In the genomic region with DNA sequence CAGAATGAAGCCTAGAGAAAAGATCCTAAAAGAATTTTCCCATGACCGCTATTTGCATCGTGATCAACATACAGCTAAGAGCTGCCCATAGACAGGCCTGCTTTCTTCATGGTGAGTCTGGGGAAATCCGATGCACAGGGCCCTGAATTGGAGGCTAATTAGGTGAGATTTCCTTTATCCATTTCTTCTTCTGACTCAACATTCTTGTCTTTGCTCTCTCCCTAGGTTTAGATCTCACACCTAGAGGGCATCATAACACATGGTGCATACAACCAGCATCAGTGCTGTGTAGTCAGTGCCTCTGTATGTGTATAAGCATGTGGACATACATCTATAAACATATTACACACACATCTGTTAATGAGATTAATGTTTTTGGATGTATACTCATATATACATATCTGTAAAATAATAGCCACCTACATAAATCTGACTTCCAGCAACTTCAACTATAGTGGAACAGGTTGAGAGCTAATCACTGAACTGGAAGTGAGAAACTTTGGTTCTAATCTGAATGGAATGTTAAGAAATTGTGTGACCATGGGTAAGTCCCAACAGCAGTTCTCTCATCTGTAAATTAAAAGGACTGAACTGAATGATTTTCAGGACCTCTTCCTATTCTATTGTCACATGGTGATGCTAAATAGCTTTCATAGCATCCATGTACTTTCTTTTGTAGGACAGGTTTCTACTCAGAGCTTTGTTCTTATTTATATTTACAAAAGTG, we compare ENCODE assay signal across 20 cellular contexts. TPM values are rescaled to one million over a fixed set of nuclear protein-coding genes. Genes with fewer than 3 reads are reported as not detected.
DNase-seq lines count a peak whose midpoint lies in the region; ATAC-seq and TF ChIP-seq lines count a peak whose summit lies in the region.
"Had no signal": no experiment of that assay in that cellular context is flagged by ENCODE, and none has a peak within 500 bp of the region (broad histone marks: within the 10 kb centered on the region; RNA-seq: fewer than 3 reads in every experiment).

No MANE protein-coding gene starts in this region.

- CTCF ChIA-PET in WTC11 (lab: Charles Lee), result interaction anchor here (0.9 kb wide), 1 partner anchor 626 kb away, joined by 3 read pairs; no protein-coding TSS in a partner anchor

- H3K27me3 Mint-ChIP-seq in WTC11 (ENCODE audit: low read depth) (no peaks in the 10 kb centered on the region), osteocyte (ENCODE audit: unreplicated experiment) (no peaks in the 10 kb centered on the region)
- H3K27me3 Mint-ChIP-seq: activated CD4-positive, alpha-beta memory T cell treated with anti-CD3 and anti-CD28 coated beads, Interleukin-2, amount 10 ng/mL, durations not matched to agents 7 days and 5 days; activated naive CD8-positive, alpha-beta T cell treated with anti-CD3 and anti-CD28 coated beads for 36 hours; CD4-positive, alpha-beta T cell; effector memory CD8-positive, alpha-beta T cell; naive B cell had no signal

- POLR2A ChIA-PET in WTC11 (lab: Charles Lee), result interaction anchor here (0.6 kb wide), 1 partner anchor 41 kb away, joined by 3 read pairs; no protein-coding TSS in a partner anchor

- H3K36me3 Mint-ChIP-seq in WTC11 (peaks cover 12% of the 10 kb centered on the region), osteocyte (ENCODE audit: unreplicated experiment) (peaks cover 13% of the 10 kb centered on the region)

- H3K4me3 Mint-ChIP-seq in WTC11 (no peak overlapping the region), osteocyte (ENCODE audit: unreplicated experiment) (no peak overlapping the region)
- H3K4me3 Mint-ChIP-seq: activated CD4-positive, alpha-beta memory T cell treated with anti-CD3 and anti-CD28 coated beads, Interleukin-2, amount 10 ng/mL, durations not matched to agents 7 days and 5 days; activated naive CD8-positive, alpha-beta T cell treated with anti-CD3 and anti-CD28 coated beads for 36 hours; activated T-cell treated with anti-CD3 and anti-CD28 coated beads, Interleukin-2, amount 50 U/mL, for 4 hours; CD4-positive, alpha-beta T cell; effector memory CD8-positive, alpha-beta T cell; naive B cell had no signal

- H3K4me3 ChIP-seq in GM12865 (ENCODE audit: low read depth, low read length) (no peak overlapping the region), HAP-1 (no peak overlapping the region)
- H3K4me3 ChIP-seq: K562, Peyer's patch had no signal

- no peaks in the 10 kb centered on the region; the same call in 1 of the 2 replicates for H3K36me3 ChIP-seq in HAP-1 (replicated peaks)
- H3K36me3 ChIP-seq: Peyer's patch had no signal

- no peaks in the 10 kb centered on the region for H3K4me1 ChIP-seq in HAP-1
- H3K4me1 ChIP-seq: Peyer's patch had no signal

- H3K9me3 ChIP-seq in HAP-1, result no peaks in the 10 kb centered on the region
- H3K9me3 ChIP-seq: Peyer's patch had no signal

- H3K4me1 Mint-ChIP-seq in WTC11 (peaks cover 20% of the 10 kb centered on the region), osteocyte (ENCODE audit: unreplicated experiment) (peaks cover 5% of the 10 kb centered on the region)

- TF ChIP-seq CTCF in GM12865 (IDR thresholded peaks at IDR 0.05; ENCODE audit: insufficient read depth, low read depth, low read length, missing control alignments) (no peak), WTC11 (IDR thresholded peaks at IDR 0.05) (no peak), osteocyte (IDR thresholded peaks at IDR 0.05) (no peak)

- no peaks in the 10 kb centered on the region for H3K27me3 ChIP-seq in HAP-1 (ENCODE audit: low read depth)
- H3K27me3 ChIP-seq: Peyer's patch had no signal

- ATAC-seq in HG02610 (IDR thresholded peaks at IDR 0.05; ENCODE audit: unreplicated experiment), result peak; percentile 65
- peak; percentile 34; the same call in 1 of the 2 replicates for ATAC-seq in WTC11
- ATAC-seq: activated T-cell treated with anti-CD3 and anti-CD28 coated beads, Interleukin-2, amount 50 U/mL, for 4 hours; effector memory CD8-positive, alpha-beta T cell; K562 had no signal

- peaks cover 5% of the 10 kb centered on the region for H3K9me3 Mint-ChIP-seq in WTC11
- no peaks in the 10 kb centered on the region for H3K9me3 Mint-ChIP-seq in osteocyte (ENCODE audit: unreplicated experiment)
- H3K9me3 Mint-ChIP-seq: activated CD4-positive, alpha-beta memory T cell treated with anti-CD3 and anti-CD28 coated beads, Interleukin-2, amount 10 ng/mL, durations not matched to agents 7 days and 5 days; activated naive CD8-positive, alpha-beta T cell treated with anti-CD3 and anti-CD28 coated beads for 36 hours; activated T-cell treated with anti-CD3 and anti-CD28 coated beads, Interleukin-2, amount 50 U/mL, for 4 hours; CD4-positive, alpha-beta T cell; effector memory CD8-positive, alpha-beta T cell had no signal

- peak; percentile 34 for DNase-seq in GM12865 (ENCODE audit: low read depth)
- DNase-seq in WTC11 (ENCODE audit: low spot score), result no peak
- DNase-seq in iris pigment epithelial cell (ENCODE audit: low read depth), result peak; percentile 23
- no peak for DNase-seq in osteocyte (ENCODE audit: extremely low spot score, unreplicated experiment)
- DNase-seq in HAP-1 (ENCODE audit: low spot score in 2 of 2), result no peak
- no peak for DNase-seq in DMS 273 treated with DMSO at 0.1 percent for 48 hours (lab: John Stamatoyannopoulos, UW)
- no peak for DNase-seq in DMS79 (lab: John Stamatoyannopoulos, UW)
- DNase-seq: activated CD4-positive, alpha-beta memory T cell treated with anti-CD3 and anti-CD28 coated beads, Interleukin-2, amount 10 ng/mL, durations not matched to agents 7 days and 5 days; activated naive CD8-positive, alpha-beta T cell treated with anti-CD3 and anti-CD28 coated beads for 36 hours; activated T-cell treated with anti-CD3 and anti-CD28 coated beads, Interleukin-2, amount 50 U/mL, for 4 hours; caudate nucleus; CD4-positive, alpha-beta T cell; effector memory CD8-positive, alpha-beta T cell; naive B cell; NCI-H2081 treated with DMSO at 0.1 percent for 48 hours; NCI-H526 treated with DMSO at 0.1 percent for 48 hours; Peyer's patch; SW 1271 had no signal

- H3K27ac Mint-ChIP-seq in WTC11 (0 out of 2 replicates have a peak overlapping the region, but pooled peaks have one; percentile 48), osteocyte (ENCODE audit: unreplicated experiment) (no peak overlapping the region)
- H3K27ac Mint-ChIP-seq: activated CD4-positive, alpha-beta memory T cell treated with anti-CD3 and anti-CD28 coated beads, Interleukin-2, amount 10 ng/mL, durations not matched to agents 7 days and 5 days; activated naive CD8-positive, alpha-beta T cell treated with anti-CD3 and anti-CD28 coated beads for 36 hours; CD4-positive, alpha-beta T cell; effector memory CD8-positive, alpha-beta T cell; naive B cell had no signal

- in situ Hi-C loops in HAP-1 (cut with MboI; ENCODE audit: low sequenced_read_pairs), result no loop called here

TF ChIP-seq in WTC11, 78 proteins besides CTCF, POLR2A, EP300 and RAD21:
- TF ChIP-seq ZNF416 (CRISPR knock-in tag; IDR thresholded peaks at IDR 0.05), result no peak

RNA-seq across cellular contexts. Expression of a gene that starts 17.5 kb away (rescaled TPM):
- 16.2 to 22.7 TPM (median 20.8 TPM) in 3 replicates for total RNA-seq in WTC11 (2021)
- 18.0 and 20.9 TPM in 2 replicates for total RNA-seq in osteocyte

Comparison
In these comparisons a context has a peak if more than half of its experiments do, and no peak if none do; other contexts are left out.
1. DNase-seq: peak in GM12865 (single experiment) and iris pigment epithelial cell (single experiment); none in WTC11 (single experiment), osteocyte (single experiment), HAP-1 (0 of 2), DMS 273 treated with DMSO at 0.1 percent for 48 hours (single experiment) and DMS79 (single experiment).